ENCODE assay signal across 1 cellular context in genomic region chr22:50262460-50262911, GRCh38.
TF ChIP-seq lines count a peak whose summit lies in the region.

No MANE protein-coding gene starts in this region.

TF ChIP-seq in IMR-90, 13 proteins besides CTCF, POLR2A, EP300 and RAD21:
- TF ChIP-seq FOS (IDR thresholded peaks at IDR 0.05; ENCODE audit: low read depth, low read length): no peak
- TF ChIP-seq USF2 (IDR thresholded peaks at IDR 0.05; ENCODE audit: low read depth, low read length): no peak
